ENCODE assay signal across 8 cellular contexts in the genomic region with DNA sequence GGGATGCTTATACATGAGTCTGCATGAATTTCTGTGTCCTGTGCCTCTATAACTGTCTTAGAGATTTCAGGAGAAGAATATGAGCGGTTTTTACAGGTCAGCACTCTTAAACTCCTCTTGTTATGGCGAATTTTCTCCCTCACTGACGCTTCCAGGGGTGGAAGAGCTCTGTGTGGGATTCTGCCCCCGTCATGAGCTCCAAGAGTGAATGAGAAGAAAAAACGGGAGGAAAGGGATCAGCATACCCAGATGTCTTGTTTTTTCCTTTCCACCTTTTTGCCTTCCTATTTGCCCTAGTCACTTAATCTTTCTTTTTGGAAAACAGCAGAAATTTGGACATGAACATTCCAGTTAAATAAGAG. TPM values are rescaled to one million over a fixed set of nuclear protein-coding genes. Genes with fewer than 3 reads are reported as not detected.
DNase-seq lines count a peak whose midpoint lies in the region; ATAC-seq and TF ChIP-seq lines count a peak whose summit lies in the region.

No MANE protein-coding gene starts in this region.

- peak overlapping the region; percentile 59 for H3K4me3 ChIP-seq in HEK293 (ENCODE audit: low read depth, low read length)
- H3K4me3 ChIP-seq in astrocyte of the spinal cord (ENCODE audit: low read depth, low read length): peak overlapping the region; percentile 90
- peak overlapping the region; percentile 43 to 73 for H3K4me3 ChIP-seq in uterus

- TF ChIP-seq CTCF in HEK293 (tag by site-specific recombination; IDR thresholded peaks at IDR 0.05): no peak
- TF ChIP-seq CTCF in astrocyte of the spinal cord (IDR thresholded peaks at IDR 0.05; ENCODE audit: low read depth, low read length): no peak
- TF ChIP-seq CTCF in uterus (IDR thresholded peaks at IDR 0.05): no peak
- TF ChIP-seq CTCF in GM10266 (IDR thresholded peaks at IDR 0.05; ENCODE audit: control insufficient read depth, insufficient read depth, low read depth, missing control alignments): no peak

- POLR2A ChIA-PET in HEK293 (lab: Yijun Ruan, JAX): interaction anchor here (0.9 to 2.2 kb wide), 6 partner anchors 14 to 156 kb away, joined by 3 to 24 read pairs (median 6); partner anchors contain the start of genes ASB8, SENP1 and TMEM106C

- H3K27me3 ChIP-seq in uterus: no peaks in the 10 kb centered on the region

- peaks cover 14% of the 10 kb centered on the region for H3K4me1 ChIP-seq in HEK293 (ENCODE audit: control insufficient read depth, insufficient read depth, low read length)
- peaks cover 0 to 7% of the 10 kb centered on the region in 2 donors for H3K4me1 ChIP-seq in uterus

- H3K9me3 ChIP-seq in HEK293 (ENCODE audit: control insufficient read depth, insufficient read depth, low read depth, low read length) (no peaks in the 10 kb centered on the region), uterus (no peaks in the 10 kb centered on the region)

- DNase-seq in A172 (ENCODE audit: low spot score) (peak; percentile 6), astrocyte of the spinal cord (ENCODE audit: low read depth, low spot score) (no peak), medulla oblongata (ENCODE audit: extremely low spot score) (peak; percentile 30), uterus (no peak), GM10266 (ENCODE audit: extremely low spot score) (no peak), RPMI8226 (no peak)

- peaks cover 3 to 25% of the 10 kb centered on the region in 2 experiments; a peak in 2 of 3 replicates for H3K36me3 ChIP-seq in HEK293 (ENCODE audit: control insufficient read depth in 2 of 2, insufficient read depth in 1 of 2, low read length in 2 of 2)
- H3K36me3 ChIP-seq in uterus: no peaks in the 10 kb centered on the region

- TF ChIP-seq POLR2A in uterus (IDR thresholded peaks at IDR 0.05): no peak

- in situ Hi-C loops in astrocyte of the spinal cord (cut with HindIII; ENCODE audit: low sequenced_read_pairs): no loop called here

- CTCF ChIA-PET in HEK293 (lab: Yijun Ruan, JAX): interaction anchor here (1.1 to 1.9 kb wide), 3 partner anchors 10 to 156 kb away, joined by 3 to 4 read pairs (median 4); partner anchors contain the start of genes SENP1 and TMEM106C

- ATAC-seq in HG03565 (IDR thresholded peaks at IDR 0.05; ENCODE audit: unreplicated experiment): no peak

- intact Hi-C loops in uterus (cut with DNase I; ENCODE audit: low total_unique reads): no loop called here

- H3K27ac ChIP-seq in HEK293 (ENCODE audit: extremely low read depth, low read depth, low read length) (peak overlapping the region; percentile 32; the same call in 1 of the 2 replicates), uterus (peak overlapping the region; percentile 76 to 80)

TF ChIP-seq in HEK293, 187 proteins besides CTCF, POLR2A, EP300 and RAD21:
- TF ChIP-seq EGR2 (tag by site-specific recombination; IDR thresholded peaks at IDR 0.05; ENCODE audit: low read depth) (0 out of 2 replicates have a peak, but pooled peaks have one; percentile 22), PRDM1 (tag by site-specific recombination; IDR thresholded peaks at IDR 0.05) (peak; percentile 78), ZNF785 (tag by site-specific recombination; IDR thresholded peaks at IDR 0.05) (no peak)

RNA-seq across cellular contexts. Expression of gene PFKM, which starts 0.7 kb away (rescaled TPM):
- total RNA-seq in A172 (2014; rRNA removed; shearing (Covaris generic)): 71.9 and 73.6 TPM in 2 replicates
- total RNA-seq in uterus: 100 to 1,000 TPM in 1 of 4 donors, 10 to 100 TPM in 3; 30.9 to 150 (median 70.8) TPM

RNA-seq across cellular contexts. Expression of gene SENP1, which starts 13.9 kb away (rescaled TPM):
- 27.3 and 32.7 TPM in 2 replicates for total RNA-seq in A172 (2014; rRNA removed; shearing (Covaris generic))
- total RNA-seq in uterus: 10 to 100 TPM; 24.1 to 43.9 (median 32.4) TPM

RNA-seq across cellular contexts. Expression of gene ASB8, which starts 37.5 kb away (rescaled TPM):
- 15.4 and 17.2 TPM in 2 replicates for total RNA-seq in A172 (2014; rRNA removed; shearing (Covaris generic))
- 10 to 100 TPM; 22.3 to 50.9 (median 32.5) TPM for total RNA-seq in uterus

Comparison
In these comparisons a context has a peak if more than half of its experiments do, and no peak if none do; other contexts are left out.
1. DNase-seq: peak in A172 (single experiment) and medulla oblongata (single experiment); none in astrocyte of the spinal cord (single experiment), uterus (0 of 2), GM10266 (single experiment) and RPMI8226 (single experiment).
2. Peak in every context shown above with its lines, with median percentiles within 50 percentile points of each other: H3K4me3 ChIP-seq.